18 cellular contexts compared by ENCODE assay signal in the genomic region with DNA sequence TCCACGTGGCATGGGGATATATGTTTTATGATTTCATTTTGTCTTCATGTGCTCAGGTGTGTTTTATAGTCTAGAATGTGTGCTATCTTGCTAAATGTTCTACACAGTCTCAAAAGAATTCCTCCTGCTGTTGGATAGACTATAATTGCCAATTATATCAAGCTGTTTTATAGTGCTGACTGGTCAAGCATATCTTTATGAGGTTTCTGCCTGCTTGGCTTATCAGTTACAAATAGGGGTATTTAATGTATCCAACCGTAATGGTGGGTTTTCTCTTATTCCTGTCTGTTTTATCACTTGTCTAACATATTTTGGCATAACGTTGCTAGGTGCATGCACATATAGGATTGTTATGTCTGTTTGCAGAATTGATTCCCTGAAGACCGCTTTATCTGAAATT.
"Had no signal": no experiment of that assay in that cellular context is flagged by ENCODE, and none has a peak within 500 bp of the region (broad histone marks: within the 10 kb centered on the region; RNA-seq: fewer than 3 reads in every experiment).

No MANE protein-coding gene starts in this region.

- DNase-seq: activated B cell treated with CpG ODN at 0.5 μM for 24 hours; activated CD4-positive, alpha-beta memory T cell treated with anti-CD3 and anti-CD28 coated beads, Interleukin-2, amount 10 ng/mL, durations not matched to agents 7 days and 5 days; activated CD4-positive, alpha-beta T cell treated with anti-CD3 and anti-CD28 coated beads for 48 hours; activated naive CD4-positive, alpha-beta T cell; activated naive CD8-positive, alpha-beta T cell treated with anti-CD3 and anti-CD28 coated beads, Interleukin-2, amount 10 ng/mL, durations not matched to agents 7 days and 5 days; activated T-cell treated with anti-CD3 and anti-CD28 coated beads, Interleukin-2, amount 50 U/mL, for 1 hour; body of pancreas; caudate nucleus; foreskin fibroblast; hippocampal formation; islet precursor cell; left colon; lower lobe of right lung; natural killer cell; ovary; stimulated activated CD4-positive, alpha-beta T cell treated with anti-CD3 and anti-CD28 coated beads, Interleukin-4, amount 100 ng/mL, for 1 hour; stimulated activated naive CD8-positive, alpha-beta T cell treated with anti-CD3 and anti-CD28 coated beads, Interleukin-15, amount 100 ng/mL, for 72 hours; transverse colon had no signal
